In genomic region chr19:40774916-40775631, GRCh38 we compare ENCODE assay signal across 13 cellular contexts. TPM values are rescaled to one million over a fixed set of nuclear protein-coding genes. Genes with fewer than 3 reads are reported as not detected.
A peak's percentile ranks its signal among the peaks of the same experiment; 100 is the strongest.
DNase-seq lines count a peak whose midpoint lies in the region; ATAC-seq and TF ChIP-seq lines count a peak whose summit lies in the region.
"Had no signal": no experiment of that assay in that cellular context is flagged by ENCODE, and none has a peak within 500 bp of the region (broad histone marks: within the 10 kb centered on the region; RNA-seq: fewer than 3 reads in every experiment).

Gene MIA, plus strand, starts transcription at chr19:40775521. Its CDS starts 22 bp downstream, at chr19:40775543.

- peaks cover 7% of the 10 kb centered on the region for H3K9me3 Mint-ChIP-seq in GM23338

- H3K9ac ChIP-seq in smooth muscle cell (ENCODE audit: low read depth): no peak within 1 kb of the TSS

- H3K4me3 ChIP-seq in GM23338 (no peak within 1 kb of the TSS), smooth muscle cell (no peak within 1 kb of the TSS)

- peaks cover 17% of the 10 kb centered on the region for H3K4me1 Mint-ChIP-seq in GM23338

- no peak within 1 kb of the TSS for H3K4me2 ChIP-seq in GM23338
- H3K4me2 ChIP-seq in smooth muscle cell: peak within 1 kb of the TSS; percentile 19

- DNase-seq in GM23338 (ENCODE audit: low spot score): no peak
- DNase-seq in RWPE1 (ENCODE audit: low spot score): no peak
- DNase-seq in foreskin melanocyte: peak; percentile 63
- DNase-seq in smooth muscle cell (lab: John Stamatoyannopoulos, UW; ENCODE audit: unreplicated experiment): no peak
- DNase-seq in nucleus accumbens (lab: John Stamatoyannopoulos, UW): no peak
- DNase-seq in NCI-H1105 (lab: John Stamatoyannopoulos, UW): no peak
- DNase-seq in COLO668 (lab: John Stamatoyannopoulos, UW; ENCODE audit: unreplicated experiment): no peak
- DNase-seq: activated T-cell treated with anti-CD3 and anti-CD28 coated beads, Interleukin-2, amount 50 U/mL, for 72 hours; Kasumi-1; NCI-H2171 treated with DMSO at 0.1 percent for 48 hours; stimulated activated CD4-positive, alpha-beta T cell treated with anti-CD3 and anti-CD28 coated beads, Interleukin-1b, Interleukin-23, amount 100 ng/mL, for 48 hours; stimulated activated naive CD4-positive, alpha-beta T cell treated with Interleukin-2 at 50 U/mL for 16 hours had no signal

- no peaks in the 10 kb centered on the region for H3K9me3 ChIP-seq in smooth muscle cell (replicated peaks; ENCODE audit: low read depth)

- H3K36me3 ChIP-seq in GM23338 (ENCODE audit: insufficient read depth): no peaks in the 10 kb centered on the region
- no peaks in the 10 kb centered on the region for H3K36me3 ChIP-seq in smooth muscle cell (ENCODE audit: low read depth)

- H3F3A ChIP-seq in GM23338 (replicated peaks; ENCODE audit: low read depth) (peaks cover 5% of the 10 kb centered on the region; the same call in 1 of the 2 replicates), smooth muscle cell (ENCODE audit: low read depth) (peaks cover 7% of the 10 kb centered on the region)

- peaks cover 11% of the 10 kb centered on the region for H3K4me1 ChIP-seq in GM23338 (ENCODE audit: insufficient read depth)
- H3K4me1 ChIP-seq in smooth muscle cell (ENCODE audit: low read depth): peaks cover 4% of the 10 kb centered on the region

- peaks cover 12% of the 10 kb centered on the region for H3K36me3 Mint-ChIP-seq in GM23338 (ENCODE audit: low read depth)

- H3K4me3 Mint-ChIP-seq in GM23338: peak within 1 kb of the TSS; percentile 21; the same call in 2 of the 3 replicates

- H3K27me3 Mint-ChIP-seq in GM23338 (ENCODE audit: insufficient read depth, low read depth, poor library complexity): peaks cover 18% of the 10 kb centered on the region

- POLR2A ChIA-PET in RWPE1 (lab: Yijun Ruan, JAX; ENCODE audit: low non-redundant PET): interaction anchor here (0.7 kb wide), 1 partner anchor 1078 kb away, joined by 3 read pairs; no protein-coding TSS in a partner anchor

- H3K27me3 ChIP-seq in GM23338 (ENCODE audit: insufficient read depth) (no peaks in the 10 kb centered on the region), smooth muscle cell (ENCODE audit: low read depth) (no peaks in the 10 kb centered on the region)

- H4K20me1 ChIP-seq in GM23338 (replicated peaks; ENCODE audit: insufficient read depth) (no peaks in the 10 kb centered on the region), smooth muscle cell (ENCODE audit: low read depth) (no peaks in the 10 kb centered on the region)

- H3K79me2 ChIP-seq in GM23338 (replicated peaks; ENCODE audit: insufficient read depth) (peaks cover 5% of the 10 kb centered on the region), smooth muscle cell (ENCODE audit: low read depth) (no peaks in the 10 kb centered on the region)

- peak within 1 kb of the TSS; percentile 100 for H3K27ac ChIP-seq in GM23338 (ENCODE audit: low read depth)
- peak within 1 kb of the TSS; percentile 97 for H3K27ac ChIP-seq in RWPE1
- H3K27ac ChIP-seq in smooth muscle cell (ENCODE audit: low read depth): no peak within 1 kb of the TSS

- CTCF ChIA-PET in RWPE1 (lab: Yijun Ruan, JAX): no interaction called here

- TF ChIP-seq CTCF in GM23338 (conservative IDR thresholded peaks at IDR 0.05; ENCODE audit: low read depth in 2 of 2) (no peak), RWPE1 (conservative IDR thresholded peaks at IDR 0.05; ENCODE audit: low read depth) (no peak), smooth muscle cell (IDR thresholded peaks at IDR 0.05; ENCODE audit: borderline replicate concordance, insufficient read depth, poor library complexity, severe bottlenecking) (no peak)

- H3K27ac Mint-ChIP-seq in GM23338: peak within 1 kb of the TSS; percentile 72

- H3K9me2 ChIP-seq in GM23338 (ENCODE audit: insufficient read depth): no peaks in the 10 kb centered on the region

- no peak for ATAC-seq in GM23338
- ATAC-seq: activated T-cell treated with anti-CD3 and anti-CD28 coated beads, Interleukin-2, amount 50 U/mL, for 72 hours had no signal

- WGBS in smooth muscle cell (ENCODE audit: low lambda C conversion rate): 52% methylated on average over 9 of the region's 9 CpGs

- no peak within 1 kb of the TSS for H2AFZ ChIP-seq in GM23338
- H2AFZ ChIP-seq in smooth muscle cell (ENCODE audit: low read depth): no peak within 1 kb of the TSS

TF ChIP-seq in GM23338, 12 proteins besides CTCF, POLR2A, EP300 and RAD21:
- no peak for TF ChIP-seq CREB1 (CRISPR knock-in tag; IDR thresholded peaks at IDR 0.05; ENCODE audit: low read depth)
- TF ChIP-seq REST (IDR thresholded peaks at IDR 0.05; ENCODE audit: unreplicated experiment): no peak
- TF ChIP-seq JUNB (IDR thresholded peaks at IDR 0.05; ENCODE audit: unreplicated experiment): no peak
- no peak for TF ChIP-seq EZH2 (IDR thresholded peaks at IDR 0.05; ENCODE audit: low read depth, unreplicated experiment)
- TF ChIP-seq ZNF331 (CRISPR knock-in tag; IDR thresholded peaks at IDR 0.05; ENCODE audit: low read depth): no peak
- no peak for TF ChIP-seq STAT1 (IDR thresholded peaks at IDR 0.05; ENCODE audit: unreplicated experiment)

RNA-seq across cellular contexts. Expression of gene MIA, which starts in this region (rescaled TPM):
- total RNA-seq in GM23338 (2014; rRNA removed; shearing (Covaris generic)): not detected in 2 replicates
- not detected in 2 replicates for polyA plus RNA-seq in GM23338 (2016; fragmentation: Nextera tagmentation; extraction: Ambion mirVana)
- 3.8 TPM in 1 of 2 replicates, not detected in the other for total RNA-seq in smooth muscle cell
- polyA plus RNA-seq in smooth muscle cell: 2.4 and 4.0 TPM in 2 replicates
- total RNA-seq: omental fat pad had no signal
